1 cellular context compared by ENCODE assay signal in genomic region chr14:96098999-96099335, GRCh38.
TF ChIP-seq lines count a peak whose summit lies in the region.

No MANE protein-coding gene starts in this region.

TF ChIP-seq in HepG2, 621 proteins besides CTCF, POLR2A, EP300 and RAD21 (continued from another document):
- TF ChIP-seq AGO1 (IDR thresholded peaks at IDR 0.05; ENCODE audit: low read depth, low read length, poor library complexity, severe bottlenecking) (no peak), FOXK1 (CRISPR knock-in tag; IDR thresholded peaks at IDR 0.05; ENCODE audit: borderline replicate concordance, low read depth) (no peak), MAX (IDR thresholded peaks at IDR 0.05) (no peak), NONO (IDR thresholded peaks at IDR 0.05) (no peak), NONO (CRISPR knock-in tag; conservative IDR thresholded peaks at IDR 0.05) (0 out of 2 replicates have a peak, but pooled peaks have one; percentile 20)
